In genomic region chr15:42082141-42082540, GRCh38 we compare ENCODE assay signal across 26 cellular contexts. TPM values are rescaled to one million over a fixed set of nuclear protein-coding genes. Genes with fewer than 3 reads are reported as not detected.
DNase-seq lines count a peak whose midpoint lies in the region; FAIRE-seq and TF ChIP-seq lines count a peak whose summit lies in the region.
"Had no signal": no experiment of that assay in that cellular context is flagged by ENCODE, and none has a peak within 500 bp of the region (broad histone marks: within the 10 kb centered on the region; RNA-seq: fewer than 3 reads in every experiment).

No MANE protein-coding gene starts in this region.

- H3K9me3 ChIP-seq in astrocyte (ENCODE audit: insufficient read depth, low read depth, low read length) = no peaks in the 10 kb centered on the region
- H3K9me3 ChIP-seq: A549; BLaER1 treated with 17β-estradiol and CSF1 and Interleukin-3, amounts not matched to agents 10 nM and 100 nM had no signal

- peaks cover 3% of the 10 kb centered on the region for H3K9me3 Mint-ChIP-seq in astrocyte (ENCODE audit: unreplicated experiment)
- H3K9me3 Mint-ChIP-seq in activated T-helper 1 cell treated with anti-CD3 and anti-CD28 coated beads, Interleukin-12 subunit alpha, Interleukin-12 subunit beta, Interleukin-2, Interleukin-4 antibody, amounts not matched to agents 30 ng/mL and 10 ng/mL and 1 ng/mL, durations not matched to agents 14 hours and 24 hours and 36 hours = no peaks in the 10 kb centered on the region
- H3K9me3 Mint-ChIP-seq: CD4-positive, alpha-beta T cell; CD8-positive, alpha-beta T cell had no signal

- H3K4me1 ChIP-seq in astrocyte (ENCODE audit: insufficient read depth, low read length) = no peaks in the 10 kb centered on the region
- H3K4me1 ChIP-seq: A549 had no signal

- H3K4me1 Mint-ChIP-seq in astrocyte (ENCODE audit: low read depth, unreplicated experiment) = peaks cover 7% of the 10 kb centered on the region
- H3K4me1 Mint-ChIP-seq in activated T-helper 1 cell treated with anti-CD3 and anti-CD28 coated beads, Interleukin-12 subunit alpha, Interleukin-12 subunit beta, Interleukin-2, Interleukin-4 antibody, amounts not matched to agents 30 ng/mL and 10 ng/mL and 1 ng/mL, durations not matched to agents 14 hours and 24 hours and 36 hours (ENCODE audit: low read depth) = peaks cover 6% of the 10 kb centered on the region

- H3K27me3 Mint-ChIP-seq in astrocyte (ENCODE audit: low read depth, unreplicated experiment) = peaks cover 30% of the 10 kb centered on the region
- no peaks in the 10 kb centered on the region for H3K27me3 Mint-ChIP-seq in activated T-helper 1 cell treated with anti-CD3 and anti-CD28 coated beads, Interleukin-12 subunit alpha, Interleukin-12 subunit beta, Interleukin-2, Interleukin-4 antibody, amounts not matched to agents 30 ng/mL and 10 ng/mL and 1 ng/mL, durations not matched to agents 14 hours and 24 hours and 36 hours (ENCODE audit: insufficient read depth)

- no peak overlapping the region for H3K27ac ChIP-seq in astrocyte (ENCODE audit: low read depth, low read length)
- H3K27ac ChIP-seq: 22Rv1; A549; BLaER1 treated with 17β-estradiol and CSF1 and Interleukin-3, amounts not matched to agents 10 nM and 100 nM; C4-2B had no signal

- H3K4me3 ChIP-seq in astrocyte (ENCODE audit: insufficient read depth, low read depth, low read length) = no peak overlapping the region
- H3K4me3 ChIP-seq: A549; BLaER1 treated with 17β-estradiol and CSF1 and Interleukin-3, amounts not matched to agents 10 nM and 100 nM; GM12878 had no signal

- H3K9ac ChIP-seq in astrocyte (ENCODE audit: low read length) = no peak overlapping the region
- H3K9ac ChIP-seq: BLaER1 treated with 17β-estradiol and CSF1 and Interleukin-3, amounts not matched to agents 10 nM and 100 nM had no signal

- no peaks in the 10 kb centered on the region for H3K79me2 ChIP-seq in astrocyte (ENCODE audit: insufficient read depth, low read length)

- no peaks in the 10 kb centered on the region for H4K20me1 ChIP-seq in astrocyte (ENCODE audit: insufficient read depth, low read length)

- peaks cover 1% of the 10 kb centered on the region for H3K36me3 Mint-ChIP-seq in astrocyte (ENCODE audit: low read depth, unreplicated experiment)
- no peaks in the 10 kb centered on the region for H3K36me3 Mint-ChIP-seq in activated T-helper 1 cell treated with anti-CD3 and anti-CD28 coated beads, Interleukin-12 subunit alpha, Interleukin-12 subunit beta, Interleukin-2, Interleukin-4 antibody, amounts not matched to agents 30 ng/mL and 10 ng/mL and 1 ng/mL, durations not matched to agents 14 hours and 24 hours and 36 hours (ENCODE audit: low read depth)
- H3K36me3 Mint-ChIP-seq: CD8-positive, alpha-beta T cell had no signal

- H3K27ac Mint-ChIP-seq in astrocyte (ENCODE audit: unreplicated experiment) = peak overlapping the region; percentile 55
- H3K27ac Mint-ChIP-seq in activated T-helper 1 cell treated with anti-CD3 and anti-CD28 coated beads, Interleukin-12 subunit alpha, Interleukin-12 subunit beta, Interleukin-2, Interleukin-4 antibody, amounts not matched to agents 30 ng/mL and 10 ng/mL and 1 ng/mL, durations not matched to agents 14 hours and 24 hours and 36 hours = no peak overlapping the region
- H3K27ac Mint-ChIP-seq: B cell; CD4-positive, alpha-beta T cell; CD8-positive, alpha-beta T cell had no signal

- H3K4me2 ChIP-seq in astrocyte (ENCODE audit: low read length) = no peak overlapping the region
- H3K4me2 ChIP-seq: A549 had no signal

- no peak for FAIRE-seq in astrocyte (lab: Jason Lieb, UNC)
- FAIRE-seq: A549, GM12878, GM19239 had no signal

- no peak overlapping the region for H2AFZ ChIP-seq in astrocyte (ENCODE audit: low read depth, low read length)

- TF ChIP-seq CTCF in astrocyte (IDR thresholded peaks at IDR 0.05; ENCODE audit: insufficient read depth, low read depth, low read length) = no peak

- intact Hi-C loops in activated T-helper 1 cell treated with anti-CD3 and anti-CD28 coated beads, Interleukin-12 subunit alpha, Interleukin-12 subunit beta, Interleukin-2, Interleukin-4 antibody, amounts not matched to agents 30 ng/mL and 10 ng/mL and 1 ng/mL, durations not matched to agents 14 hours and 24 hours and 36 hours (cut with micrococcal nuclease) = loop anchor here (5.0 kb wide), 1 partner anchor 50 kb away; no protein-coding TSS in a partner anchor

- peak; percentile 1 to 9 for DNase-seq in activated T-cell treated with anti-CD3 and anti-CD28 coated beads, Interleukin-2, amount 50 U/mL, for 48 hours
- no peak for DNase-seq in activated T-cell treated with anti-CD3 and anti-CD28 coated beads, Interleukin-2, amount 50 U/mL, for 1 hour
- DNase-seq in astrocyte (ENCODE audit: low read depth) = no peak
- peak; percentile 0 for DNase-seq in stimulated activated CD8-positive, alpha-beta memory T cell treated with anti-CD3 and anti-CD28 coated beads, Interleukin-4, amount 100 ng/mL, for 48 hours
- DNase-seq in activated T-helper 1 cell treated with anti-CD3 and anti-CD28 coated beads, Interleukin-12 subunit alpha, Interleukin-12 subunit beta, Interleukin-2, Interleukin-4 antibody, amounts not matched to agents 30 ng/mL and 10 ng/mL and 1 ng/mL, durations not matched to agents 14 hours and 24 hours and 36 hours (ENCODE audit: low spot score) = no peak
- no peak for DNase-seq in COLO829 (ENCODE audit: low spot score)
- DNase-seq: AML-193; CD4-positive, alpha-beta T cell; COR-L47; DMS 273 treated with DMSO at 0.1 percent for 48 hours; DMS153; DMS53; DMS79; DND-41; EL; GDM1 had no signal

- H3K27me3 ChIP-seq in astrocyte (ENCODE audit: insufficient read depth, low read length) = peaks cover 28% of the 10 kb centered on the region
- H3K27me3 ChIP-seq: BLaER1 treated with 17β-estradiol and CSF1 and Interleukin-3, amounts not matched to agents 10 nM and 100 nM had no signal

- no peaks in the 10 kb centered on the region for H3K36me3 ChIP-seq in astrocyte (ENCODE audit: insufficient read depth, low read length)
- H3K36me3 ChIP-seq: BLaER1 treated with 17β-estradiol and CSF1 and Interleukin-3, amounts not matched to agents 10 nM and 100 nM had no signal

- no peak overlapping the region for H3K4me3 Mint-ChIP-seq in astrocyte (ENCODE audit: unreplicated experiment)
- no peak overlapping the region for H3K4me3 Mint-ChIP-seq in activated T-helper 1 cell treated with anti-CD3 and anti-CD28 coated beads, Interleukin-12 subunit alpha, Interleukin-12 subunit beta, Interleukin-2, Interleukin-4 antibody, amounts not matched to agents 30 ng/mL and 10 ng/mL and 1 ng/mL, durations not matched to agents 14 hours and 24 hours and 36 hours
- H3K4me3 Mint-ChIP-seq: B cell; CD4-positive, alpha-beta T cell; CD8-positive, alpha-beta T cell had no signal

RNA-seq across cellular contexts. Expression of gene PLA2G4D, which starts 12.2 kb away (rescaled TPM):
- not detected in 2 replicates for total RNA-seq in astrocyte
- not detected in 2 replicates for total RNA-seq in activated T-helper 1 cell treated with anti-CD3 and anti-CD28 coated beads, Interleukin-12 subunit alpha, Interleukin-12 subunit beta, Interleukin-2, Interleukin-4 antibody, amounts not matched to agents 30 ng/mL and 10 ng/mL and 1 ng/mL, durations not matched to agents 14 hours and 24 hours and 36 hours
- total RNA-seq: A172; B cell; CD4-positive, alpha-beta T cell; CD8-positive, alpha-beta T cell; Daoy; GM12878 had no signal

Comparison
In these comparisons a context has a peak if more than half of its experiments do, and no peak if none do; other contexts are left out.
1. DNase-seq: peak in activated T-cell treated with anti-CD3 and anti-CD28 coated beads, Interleukin-2, amount 50 U/mL, for 48 hours (2 of 2) and stimulated activated CD8-positive, alpha-beta memory T cell treated with anti-CD3 and anti-CD28 coated beads, Interleukin-4, amount 100 ng/mL, for 48 hours (single experiment); none in activated T-cell treated with anti-CD3 and anti-CD28 coated beads, Interleukin-2, amount 50 U/mL, for 1 hour (single experiment), astrocyte (single experiment), activated T-helper 1 cell treated with anti-CD3 and anti-CD28 coated beads, Interleukin-12 subunit alpha, Interleukin-12 subunit beta, Interleukin-2, Interleukin-4 antibody, amounts not matched to agents 30 ng/mL and 10 ng/mL and 1 ng/mL, durations not matched to agents 14 hours and 24 hours and 36 hours (single experiment) and COLO829 (single experiment).